ENCODE assay signal across 2 cellular contexts in the genomic region with DNA sequence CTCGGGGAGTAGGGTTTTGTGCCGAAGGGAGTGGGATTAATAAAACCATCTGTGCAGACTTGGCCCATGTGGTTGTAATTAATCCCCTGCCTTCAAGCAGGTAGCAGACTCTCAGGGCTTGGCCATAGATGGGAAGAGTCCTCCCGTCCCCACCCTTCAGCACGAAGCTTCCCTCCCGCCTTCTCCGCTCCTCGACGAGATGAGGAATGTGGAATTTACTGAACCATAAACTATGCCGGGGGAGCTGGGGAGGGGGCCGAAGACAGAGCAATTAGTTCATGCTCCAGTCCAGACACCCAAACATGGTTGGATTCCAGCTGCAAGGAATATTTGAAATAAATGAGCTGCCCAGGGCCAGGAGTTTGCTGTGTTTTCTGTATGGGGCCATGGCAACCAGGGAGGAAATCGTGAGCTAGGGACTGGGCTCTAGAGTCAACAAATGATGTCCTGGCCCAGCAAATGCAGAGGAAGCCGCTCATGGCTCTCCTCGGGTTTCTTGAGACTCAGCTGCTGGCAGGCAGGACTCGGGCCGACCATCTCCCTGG.
TF ChIP-seq lines count a peak whose summit lies in the region.

No MANE protein-coding gene starts in this region.

TF ChIP-seq in Ishikawa, 13 proteins besides CTCF, POLR2A, EP300 and RAD21 (continued from another document):
- no peak for TF ChIP-seq CREB1 (IDR thresholded peaks at IDR 0.05; ENCODE audit: low read depth)

TF ChIP-seq in H1, 55 proteins besides CTCF, POLR2A, EP300 and RAD21 (continued from another document):
- TF ChIP-seq SP4 (IDR thresholded peaks at IDR 0.05; ENCODE audit: low read length), result no peak
